30 cellular contexts compared by ENCODE assay signal in genomic region chr5:58735637-58736036, GRCh38.
"Had no signal": no experiment of that assay in that cellular context is flagged by ENCODE, and none has a peak within 500 bp of the region (broad histone marks: within the 10 kb centered on the region; RNA-seq: fewer than 3 reads in every experiment).

No MANE protein-coding gene starts in this region.

- H3K36me3 ChIP-seq: ascending aorta, breast epithelium, esophagus squamous epithelium, gastroesophageal sphincter, heart right ventricle had no signal

- H3K4me3 ChIP-seq: ascending aorta, breast epithelium, coronary artery, dorsolateral prefrontal cortex, esophagus squamous epithelium, gastroesophageal sphincter, heart right ventricle had no signal

- H3K4me1 ChIP-seq: ascending aorta, breast epithelium, esophagus squamous epithelium, gastroesophageal sphincter, heart right ventricle had no signal

- H3K27ac Mint-ChIP-seq: activated CD4-positive, alpha-beta memory T cell treated with anti-CD3 and anti-CD28 coated beads for 36 hours; activated CD4-positive, alpha-beta T cell treated with anti-CD3 and anti-CD28 coated beads for 36 hours; activated CD4-positive, alpha-beta T cell treated with anti-CD3 and anti-CD28 coated beads, Interleukin-2, amount 10 ng/mL, durations not matched to agents 24 days and 14 days; activated CD8-positive, alpha-beta memory T cell treated with anti-CD3 and anti-CD28 coated beads, Interleukin-2, amount 10 ng/mL, durations not matched to agents 7 days and 5 days; activated CD8-positive, alpha-beta T cell treated with anti-CD3 and anti-CD28 coated beads, Interleukin-2, amount 10 ng/mL, durations not matched to agents 7 days and 5 days; activated naive CD4-positive, alpha-beta T cell treated with anti-CD3 and anti-CD28 coated beads, Interleukin-2, amount 10 ng/mL, durations not matched to agents 7 days and 5 days; activated naive CD4-positive, alpha-beta T cell treated with anti-CD3 and anti-CD28 coated beads, Interleukin-2, amount 50 U/mL, for 72 hours; activated naive CD8-positive, alpha-beta T cell treated with anti-CD3 and anti-CD28 coated beads, Interleukin-2, amount 10 ng/mL, durations not matched to agents 7 days and 5 days; activated T-cell treated with anti-CD3 and anti-CD28 coated beads, Interleukin-2, amount 50 U/mL, for 24 hours; activated T-cell treated with anti-CD3 and anti-CD28 coated beads, Interleukin-2, amount 50 U/mL, for 72 hours; dendritic cell treated with granulocyte-macrophage colony-stimulating factor and Interleukin-4, amounts not matched to agents 40 ng/mL and 50 ng/mL, for 4 days had no signal

- H3K4me1 Mint-ChIP-seq: activated CD4-positive, alpha-beta T cell treated with anti-CD3 and anti-CD28 coated beads for 36 hours; activated CD4-positive, alpha-beta T cell treated with anti-CD3 and anti-CD28 coated beads, Interleukin-2, amount 10 ng/mL, durations not matched to agents 24 days and 14 days; activated CD8-positive, alpha-beta memory T cell treated with anti-CD3 and anti-CD28 coated beads, Interleukin-2, amount 10 ng/mL, durations not matched to agents 7 days and 5 days; activated naive CD4-positive, alpha-beta T cell treated with anti-CD3 and anti-CD28 coated beads, Interleukin-2, amount 10 ng/mL, durations not matched to agents 7 days and 5 days; activated naive CD8-positive, alpha-beta T cell treated with anti-CD3 and anti-CD28 coated beads, Interleukin-2, amount 10 ng/mL, durations not matched to agents 7 days and 5 days; central memory CD8-positive, alpha-beta T cell had no signal

- DNase-seq: activated CD4-positive, alpha-beta memory T cell treated with anti-CD3 and anti-CD28 coated beads for 36 hours; activated CD4-positive, alpha-beta T cell treated with anti-CD3 and anti-CD28 coated beads for 36 hours; activated CD4-positive, alpha-beta T cell treated with anti-CD3 and anti-CD28 coated beads, Interleukin-2, amount 10 ng/mL, durations not matched to agents 24 days and 14 days; activated CD4-positive, CD25-positive, alpha-beta regulatory T cell; activated CD4-positive, CD25-positive, alpha-beta regulatory T cell treated with anti-CD3 and anti-CD28 coated beads, Interleukin-2, amount 50 U/mL, for 72 hours; activated CD8-positive, alpha-beta memory T cell treated with anti-CD3 and anti-CD28 coated beads, Interleukin-2, amount 10 ng/mL, durations not matched to agents 7 days and 5 days; activated CD8-positive, alpha-beta memory T cell treated with anti-CD3 and anti-CD28 coated beads, Interleukin-2, amount 50 U/mL, for 48 hours; activated CD8-positive, alpha-beta T cell treated with anti-CD3 and anti-CD28 coated beads, Interleukin-2, amount 10 ng/mL, durations not matched to agents 7 days and 5 days; activated gamma-delta T cell; activated naive CD4-positive, alpha-beta T cell; activated naive CD4-positive, alpha-beta T cell treated with anti-CD3 and anti-CD28 coated beads, Interleukin-2, amount 10 ng/mL, durations not matched to agents 7 days and 5 days; activated naive CD8-positive, alpha-beta T cell treated with anti-CD3 and anti-CD28 coated beads, Interleukin-2, amount 10 ng/mL, durations not matched to agents 7 days and 5 days; activated T-cell treated with anti-CD3 and anti-CD28 coated beads for 4 hours; activated T-cell treated with anti-CD3 and anti-CD28 coated beads, Interleukin-2, amount 50 U/mL, for 24 hours; activated T-cell treated with anti-CD3 and anti-CD28 coated beads, Interleukin-2, amount 50 U/mL, for 72 hours; dorsolateral prefrontal cortex; effector memory CD4-positive, alpha-beta T cell; esophagus squamous epithelium; foreskin melanocyte; heart right ventricle; T-helper 2 cell had no signal

- H3K27me3 Mint-ChIP-seq: activated CD4-positive, alpha-beta T cell treated with anti-CD3 and anti-CD28 coated beads for 36 hours; activated naive CD8-positive, alpha-beta T cell treated with anti-CD3 and anti-CD28 coated beads, Interleukin-2, amount 10 ng/mL, durations not matched to agents 7 days and 5 days; brain; dendritic cell treated with granulocyte-macrophage colony-stimulating factor and Interleukin-4, amounts not matched to agents 40 ng/mL and 50 ng/mL, for 4 days had no signal

- ATAC-seq: activated CD4-positive, alpha-beta T cell treated with anti-CD3 and anti-CD28 coated beads for 36 hours; activated CD8-positive, alpha-beta memory T cell treated with anti-CD3 and anti-CD28 coated beads, Interleukin-2, amount 10 ng/mL, durations not matched to agents 7 days and 5 days; activated CD8-positive, alpha-beta T cell treated with anti-CD3 and anti-CD28 coated beads, Interleukin-2, amount 10 ng/mL, durations not matched to agents 7 days and 5 days; activated naive CD4-positive, alpha-beta T cell treated with anti-CD3 and anti-CD28 coated beads, Interleukin-2, amount 50 U/mL, for 72 hours; activated T-cell treated with anti-CD3 and anti-CD28 coated beads, Interleukin-2, amount 50 U/mL, for 72 hours; gastroesophageal sphincter; heart right ventricle had no signal

- H3K9me3 ChIP-seq: ascending aorta, breast epithelium, esophagus squamous epithelium, gastroesophageal sphincter, heart right ventricle had no signal

- H3K4me3 Mint-ChIP-seq: activated CD4-positive, alpha-beta memory T cell treated with anti-CD3 and anti-CD28 coated beads for 36 hours; activated CD4-positive, alpha-beta T cell treated with anti-CD3 and anti-CD28 coated beads for 36 hours; activated CD4-positive, alpha-beta T cell treated with anti-CD3 and anti-CD28 coated beads, Interleukin-2, amount 10 ng/mL, durations not matched to agents 24 days and 14 days; activated CD8-positive, alpha-beta memory T cell treated with anti-CD3 and anti-CD28 coated beads, Interleukin-2, amount 10 ng/mL, durations not matched to agents 7 days and 5 days; activated CD8-positive, alpha-beta T cell treated with anti-CD3 and anti-CD28 coated beads, Interleukin-2, amount 10 ng/mL, durations not matched to agents 7 days and 5 days; activated naive CD4-positive, alpha-beta T cell treated with anti-CD3 and anti-CD28 coated beads, Interleukin-2, amount 10 ng/mL, durations not matched to agents 7 days and 5 days; activated naive CD8-positive, alpha-beta T cell treated with anti-CD3 and anti-CD28 coated beads, Interleukin-2, amount 10 ng/mL, durations not matched to agents 7 days and 5 days; activated T-cell treated with anti-CD3 and anti-CD28 coated beads, Interleukin-2, amount 50 U/mL, for 24 hours; activated T-cell treated with anti-CD3 and anti-CD28 coated beads, Interleukin-2, amount 50 U/mL, for 72 hours; brain; central memory CD8-positive, alpha-beta T cell; dendritic cell treated with granulocyte-macrophage colony-stimulating factor and Interleukin-4, amounts not matched to agents 40 ng/mL and 50 ng/mL, for 4 days had no signal

- H3K9me3 Mint-ChIP-seq: activated CD4-positive, alpha-beta memory T cell treated with anti-CD3 and anti-CD28 coated beads for 36 hours; activated CD4-positive, alpha-beta T cell treated with anti-CD3 and anti-CD28 coated beads, Interleukin-2, amount 10 ng/mL, durations not matched to agents 24 days and 14 days; activated naive CD4-positive, alpha-beta T cell treated with anti-CD3 and anti-CD28 coated beads, Interleukin-2, amount 10 ng/mL, durations not matched to agents 7 days and 5 days; activated naive CD4-positive, alpha-beta T cell treated with anti-CD3 and anti-CD28 coated beads, Interleukin-2, amount 50 U/mL, for 72 hours; activated naive CD8-positive, alpha-beta T cell treated with anti-CD3 and anti-CD28 coated beads, Interleukin-2, amount 10 ng/mL, durations not matched to agents 7 days and 5 days; activated T-cell treated with anti-CD3 and anti-CD28 coated beads, Interleukin-2, amount 50 U/mL, for 24 hours; activated T-cell treated with anti-CD3 and anti-CD28 coated beads, Interleukin-2, amount 50 U/mL, for 72 hours; central memory CD8-positive, alpha-beta T cell; dendritic cell treated with granulocyte-macrophage colony-stimulating factor and Interleukin-4, amounts not matched to agents 40 ng/mL and 50 ng/mL, for 4 days had no signal

- H3K36me3 Mint-ChIP-seq: activated CD4-positive, alpha-beta memory T cell treated with anti-CD3 and anti-CD28 coated beads for 36 hours; activated CD8-positive, alpha-beta memory T cell treated with anti-CD3 and anti-CD28 coated beads, Interleukin-2, amount 10 ng/mL, durations not matched to agents 7 days and 5 days; activated naive CD4-positive, alpha-beta T cell treated with anti-CD3 and anti-CD28 coated beads, Interleukin-2, amount 10 ng/mL, durations not matched to agents 7 days and 5 days; activated naive CD4-positive, alpha-beta T cell treated with anti-CD3 and anti-CD28 coated beads, Interleukin-2, amount 50 U/mL, for 72 hours; activated naive CD8-positive, alpha-beta T cell treated with anti-CD3 and anti-CD28 coated beads, Interleukin-2, amount 10 ng/mL, durations not matched to agents 7 days and 5 days had no signal

- H3K27ac ChIP-seq: ascending aorta, breast epithelium, coronary artery, dorsolateral prefrontal cortex, epithelial cell of prostate, esophagus squamous epithelium, gastroesophageal sphincter, heart right ventricle had no signal

- H3K27me3 ChIP-seq: ascending aorta, breast epithelium, dorsolateral prefrontal cortex, esophagus squamous epithelium, gastroesophageal sphincter, heart right ventricle had no signal
